ENCODE assay signal across 12 cellular contexts in the genomic region with DNA sequence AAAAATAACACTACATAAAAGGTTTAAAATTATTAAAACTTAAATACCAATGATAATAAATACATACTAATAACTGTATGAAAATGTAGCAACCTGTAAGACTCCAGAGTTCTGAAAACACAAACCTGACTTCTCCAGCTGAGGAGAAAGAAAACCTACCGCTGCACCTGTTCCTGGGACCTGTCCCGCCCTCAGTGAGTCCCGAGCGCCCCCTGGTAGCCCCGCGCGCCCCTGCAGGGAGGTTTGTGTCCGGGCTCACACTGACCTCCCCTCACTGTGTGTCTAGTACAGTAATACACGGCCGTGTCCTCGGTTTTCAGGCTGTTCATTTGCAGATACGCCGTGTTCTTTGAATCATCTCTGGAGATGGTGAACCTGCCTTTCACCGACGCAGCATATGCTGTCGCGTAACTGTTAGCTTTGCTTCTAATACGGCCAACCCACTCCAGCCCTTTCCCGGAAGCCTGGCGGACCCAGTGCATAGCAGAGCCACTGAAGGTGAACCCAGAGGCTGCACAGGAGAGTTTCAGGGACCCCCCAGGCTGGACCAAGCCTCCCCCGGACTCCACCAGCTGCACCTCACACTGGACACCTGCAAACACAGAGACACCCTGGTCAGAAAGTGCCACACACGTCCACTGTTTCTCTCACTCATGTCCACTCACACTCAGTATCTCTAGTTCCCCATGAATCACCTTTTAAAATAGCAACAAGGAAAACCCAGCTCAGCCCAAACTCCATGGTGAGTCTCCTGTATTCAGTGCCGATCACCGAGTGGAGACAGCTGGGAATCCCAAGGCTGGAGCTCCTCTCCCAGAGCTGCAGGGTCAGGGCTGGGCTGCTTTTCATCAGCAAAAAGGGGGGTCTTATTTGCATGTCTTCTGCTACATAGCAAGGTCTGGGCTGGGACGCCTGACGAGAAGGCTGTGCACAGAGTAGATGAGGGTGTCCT.
DNase-seq lines count a peak whose midpoint lies in the region; TF ChIP-seq lines count a peak whose summit lies in the region.
"Had no signal": no experiment of that assay in that cellular context is flagged by ENCODE, and none has a peak within 500 bp of the region (broad histone marks: within the 10 kb centered on the region; RNA-seq: fewer than 3 reads in every experiment).

No MANE protein-coding gene starts in this region.

- in situ Hi-C loops in ACHN (cut with HindIII; ENCODE audit: low pct_ligation_motif_present, low pct_unique_long_range_greater_than_20kb, low sequenced_read_pairs) = no loop called here

- no peak overlapping the region for H3K4me3 Mint-ChIP-seq in activated naive CD4-positive, alpha-beta T cell treated with anti-CD3 and anti-CD28 coated beads for 36 hours
- H3K4me3 Mint-ChIP-seq: activated CD4-positive, alpha-beta T cell treated with anti-CD3 and anti-CD28 coated beads, Interleukin-2, amount 10 ng/mL, durations not matched to agents 7 days and 5 days had no signal

- peaks cover 25% of the 10 kb centered on the region for H3K27me3 Mint-ChIP-seq in activated naive CD4-positive, alpha-beta T cell treated with anti-CD3 and anti-CD28 coated beads for 36 hours (ENCODE audit: low read depth)

- CTCF ChIA-PET in activated naive CD4-positive, alpha-beta T cell treated with anti-CD3 and anti-CD28 coated beads for 36 hours (lab: Charles Lee) = interaction anchor here (0.7 to 1.6 kb wide), 6 partner anchors 12 to 70 kb away, joined by 3 to 4 read pairs (median 4); no protein-coding TSS in a partner anchor

- H3K9me3 Mint-ChIP-seq in activated naive CD4-positive, alpha-beta T cell treated with anti-CD3 and anti-CD28 coated beads for 36 hours = no peaks in the 10 kb centered on the region
- H3K9me3 Mint-ChIP-seq: activated CD4-positive, alpha-beta T cell treated with anti-CD3 and anti-CD28 coated beads, Interleukin-2, amount 10 ng/mL, durations not matched to agents 7 days and 5 days had no signal

- H3K4me1 Mint-ChIP-seq in activated naive CD4-positive, alpha-beta T cell treated with anti-CD3 and anti-CD28 coated beads for 36 hours (ENCODE audit: low read depth) = no peaks in the 10 kb centered on the region
- H3K4me1 Mint-ChIP-seq: activated CD4-positive, alpha-beta T cell treated with anti-CD3 and anti-CD28 coated beads, Interleukin-2, amount 10 ng/mL, durations not matched to agents 7 days and 5 days had no signal

- intact Hi-C loops in activated naive CD4-positive, alpha-beta T cell treated with anti-CD3 and anti-CD28 coated beads for 36 hours (cut with micrococcal nuclease) = no loop called here

- peak overlapping the region; percentile 14; the same call in 1 of the 2 replicates for H3K27ac ChIP-seq in VCaP

- no peak overlapping the region for H3K27ac Mint-ChIP-seq in activated naive CD4-positive, alpha-beta T cell treated with anti-CD3 and anti-CD28 coated beads for 36 hours
- H3K27ac Mint-ChIP-seq: activated CD4-positive, alpha-beta T cell treated with anti-CD3 and anti-CD28 coated beads, Interleukin-2, amount 10 ng/mL, durations not matched to agents 7 days and 5 days had no signal

- TF ChIP-seq CTCF in VCaP (conservative IDR thresholded peaks at IDR 0.05) = peak; percentile 77

- H3K36me3 Mint-ChIP-seq in activated naive CD4-positive, alpha-beta T cell treated with anti-CD3 and anti-CD28 coated beads for 36 hours (ENCODE audit: low read depth) = no peaks in the 10 kb centered on the region

- DNase-seq in ACHN (peak; percentile 60), DMS53 (lab: John Stamatoyannopoulos, UW) (peak; percentile 86), NCI-H1105 (lab: John Stamatoyannopoulos, UW) (peak; percentile 4), NCI-H345 treated with DMSO at 0.1 percent for 48 hours (lab: John Stamatoyannopoulos, UW; ENCODE audit: unreplicated experiment) (no peak), cortex of kidney (lab: John Stamatoyannopoulos, UW) (no peak), NCI-H1436 (lab: John Stamatoyannopoulos, UW) (no peak)
- DNase-seq in activated naive CD4-positive, alpha-beta T cell treated with anti-CD3 and anti-CD28 coated beads for 36 hours = no peak
- DNase-seq: activated CD4-positive, alpha-beta T cell treated with anti-CD3 and anti-CD28 coated beads, Interleukin-2, amount 10 ng/mL, durations not matched to agents 7 days and 5 days; activated gamma-delta T cell treated with Interleukin-2 at 50 U/mL for 16 hours; caudate nucleus; NCI-H446 had no signal

Comparison
In these comparisons a context has a peak if more than half of its experiments do, and no peak if none do; other contexts are left out.
1. DNase-seq: peak in ACHN (single experiment), DMS53 (single experiment) and NCI-H1105 (single experiment); none in activated naive CD4-positive, alpha-beta T cell treated with anti-CD3 and anti-CD28 coated beads for 36 hours (single experiment), NCI-H345 treated with DMSO at 0.1 percent for 48 hours (single experiment), cortex of kidney (single experiment) and NCI-H1436 (single experiment).